ENCODE assay signal across 25 cellular contexts in genomic region chr6:45927421-45928234, GRCh38.
DNase-seq lines count a peak whose midpoint lies in the region; ATAC-seq and TF ChIP-seq lines count a peak whose summit lies in the region.
"Had no signal": no experiment of that assay in that cellular context is flagged by ENCODE, and none has a peak within 500 bp of the region (broad histone marks: within the 10 kb centered on the region; RNA-seq: fewer than 3 reads in every experiment).

No MANE protein-coding gene starts in this region.

- H3K9ac ChIP-seq in NT2/D1 (ENCODE audit: insufficient read length, low read depth) = peak overlapping the region; percentile 29

- peaks cover 9% of the 10 kb centered on the region for H3K27me3 Mint-ChIP-seq in osteocyte (ENCODE audit: unreplicated experiment)
- H3K27me3 Mint-ChIP-seq: CD4-positive, CD25-positive, alpha-beta regulatory T cell; IgD-negative memory B cell had no signal

- no peaks in the 10 kb centered on the region for H3K9me3 ChIP-seq in NT2/D1 (ENCODE audit: insufficient read depth, low read length)
- no peaks in the 10 kb centered on the region for H3K9me3 ChIP-seq in vagina
- H3K9me3 ChIP-seq: BE2C, Caco-2, MG63 had no signal

- ATAC-seq in GM18867 (IDR thresholded peaks at IDR 0.05; ENCODE audit: unreplicated experiment) = no peak
- ATAC-seq: SK-N-SH treated with all-trans-retinoic acid at 6 μM for 48 hours had no signal

- H3K4me1 ChIP-seq in NT2/D1 (ENCODE audit: insufficient read depth, insufficient read length) (peaks cover 3% of the 10 kb centered on the region), vagina (peaks cover 4% of the 10 kb centered on the region)
- H3K4me1 ChIP-seq: BE2C had no signal

- no peaks in the 10 kb centered on the region for H3K9me3 Mint-ChIP-seq in osteocyte (ENCODE audit: unreplicated experiment)
- H3K9me3 Mint-ChIP-seq: CD4-positive, CD25-positive, alpha-beta regulatory T cell; IgD-negative memory B cell had no signal

- no peak for TF ChIP-seq CTCF in fibroblast of the aortic adventitia (IDR thresholded peaks at IDR 0.05; ENCODE audit: insufficient read depth, low read length)
- no peak for TF ChIP-seq CTCF in osteocyte (IDR thresholded peaks at IDR 0.05)
- no peak for TF ChIP-seq CTCF in vagina (IDR thresholded peaks at IDR 0.05)
- no peak for TF ChIP-seq CTCF in GM20000 (IDR thresholded peaks at IDR 0.05; ENCODE audit: extremely low read depth, missing control alignments)

- intact Hi-C loops in vagina (cut with DNase I) = loop anchor here (10.0 kb wide), 1 partner anchor 1273 kb away; no protein-coding TSS in a partner anchor

- no peak for TF ChIP-seq POLR2A in vagina (IDR thresholded peaks at IDR 0.05)

- DNase-seq in H7 = peak; percentile 49
- DNase-seq in NT2/D1 (ENCODE audit: low read depth, low spot score) = peak; percentile 58
- peak; percentile 34 for DNase-seq in fibroblast of the aortic adventitia (ENCODE audit: low read depth)
- DNase-seq in osteocyte (ENCODE audit: extremely low spot score, unreplicated experiment) = peak; percentile 19
- DNase-seq in vagina (ENCODE audit: extremely low spot score in 2 of 2) = no peak
- DNase-seq in GM20000 (ENCODE audit: low spot score) = no peak
- DNase-seq: BE2C; Caco-2; CD4-positive, CD25-positive, alpha-beta regulatory T cell; DMS153; GDM1; GOT3; Karpas-422; MG63; NCI-H1092; NCI-H1436 treated with DMSO at 0.1 percent for 48 hours; NCI-H2081; NCI-H748 treated with DMSO at 0.1 percent for 48 hours; OCI-M1; RPMI8226; SHP77 treated with DMSO at 0.1 percent for 48 hours had no signal

- no peak overlapping the region for H3K27ac ChIP-seq in vagina
- H3K27ac ChIP-seq: HL-60 had no signal

- no peaks in the 10 kb centered on the region for H3K36me3 Mint-ChIP-seq in osteocyte (ENCODE audit: unreplicated experiment)
- H3K36me3 Mint-ChIP-seq: IgD-negative memory B cell had no signal

- H3K4me3 ChIP-seq in H7 (ENCODE audit: insufficient read depth, low read depth, low read length) (no peak overlapping the region), NT2/D1 (ENCODE audit: insufficient read length, low read depth) (no peak overlapping the region), fibroblast of the aortic adventitia (ENCODE audit: low read depth, low read length) (no peak overlapping the region), vagina (no peak overlapping the region)
- H3K4me3 ChIP-seq: MG63 had no signal

- H3K27ac Mint-ChIP-seq in osteocyte (ENCODE audit: unreplicated experiment) = no peak overlapping the region

- H3K4me1 Mint-ChIP-seq in osteocyte (ENCODE audit: unreplicated experiment) = peaks cover 27% of the 10 kb centered on the region

- H3K36me3 ChIP-seq in H7 (replicated peaks; ENCODE audit: control insufficient read depth, insufficient read depth, low read length) = no peaks in the 10 kb centered on the region
- no peaks in the 10 kb centered on the region for H3K36me3 ChIP-seq in NT2/D1 (ENCODE audit: insufficient read depth, insufficient read length, low read length)
- no peaks in the 10 kb centered on the region for H3K36me3 ChIP-seq in vagina
- H3K36me3 ChIP-seq: BE2C, MG63 had no signal

- H3K27me3 ChIP-seq in H7 (ENCODE audit: control insufficient read depth, insufficient read depth, low read length) (no peaks in the 10 kb centered on the region), NT2/D1 (ENCODE audit: insufficient read depth, insufficient read length) (no peaks in the 10 kb centered on the region), vagina (no peaks in the 10 kb centered on the region)
- H3K27me3 ChIP-seq: BE2C, MG63 had no signal

- no peak overlapping the region for H3K4me3 Mint-ChIP-seq in osteocyte (ENCODE audit: unreplicated experiment)
- H3K4me3 Mint-ChIP-seq: CD4-positive, CD25-positive, alpha-beta regulatory T cell; IgD-negative memory B cell had no signal

Comparison
In these comparisons a context has a peak if more than half of its experiments do, and no peak if none do; other contexts are left out.
1. DNase-seq: peak in H7 (single experiment), NT2/D1 (single experiment), fibroblast of the aortic adventitia (single experiment) and osteocyte (single experiment); none in vagina (0 of 2) and GM20000 (single experiment).